Comparison of ENCODE assay signal across 9 cellular contexts in genomic region chr1:16632044-16632850, GRCh38. TPM values are rescaled to one million over a fixed set of nuclear protein-coding genes. Genes with fewer than 3 reads are reported as not detected.
DNase-seq lines count a peak whose midpoint lies in the region; ATAC-seq and TF ChIP-seq lines count a peak whose summit lies in the region.
"Not testable (repeated sequence)": the region's sequence is repeated elsewhere in the genome, so short reads cannot be mapped to it uniquely, and the experiment has no call there.
"Had no signal": no experiment of that assay in that cellular context is flagged by ENCODE, and none has a peak within 500 bp of the region (broad histone marks: within the 10 kb centered on the region; RNA-seq: fewer than 3 reads in every experiment).

No MANE protein-coding gene starts in this region.

- TF ChIP-seq RAD21 in IMR-90 (IDR thresholded peaks at IDR 0.05; ENCODE audit: low read length): not testable (repeated sequence)

- POLR2A ChIA-PET in IMR-90 (lab: Charles Lee; ENCODE audit: unreplicated experiment): not testable (repeated sequence)

- H2BK15ac ChIP-seq in IMR-90 (ENCODE audit: low read depth, low read length): not testable (repeated sequence)

- intact Hi-C loops in IMR-90 (cut with micrococcal nuclease); adrenal gland (cut with DNase I); left lung (cut with DNase I); sigmoid colon (cut with DNase I): not testable (repeated sequence)

- TF ChIP-seq CTCF in IMR-90 (conservative IDR thresholded peaks at IDR 0.05; ENCODE audit: low read depth, low read length); adrenal gland (IDR thresholded peaks at IDR 0.05); glutamatergic neuron (IDR thresholded peaks at IDR 0.05; ENCODE audit: partially characterized antibody, unreplicated experiment); left lung (IDR thresholded peaks at IDR 0.05); nephron progenitor cell (IDR thresholded peaks at IDR 0.05); sigmoid colon (IDR thresholded peaks at IDR 0.05); type B pancreatic cell (conservative IDR thresholded peaks at IDR 0.05): not testable (repeated sequence)

- H3K18ac ChIP-seq in IMR-90 (ENCODE audit: low read depth, low read length): not testable (repeated sequence)

- not testable (repeated sequence) for H3K4me3 ChIP-seq in IMR-90 (ENCODE audit: insufficient read depth, low read depth, low read length); adrenal gland; left lung; sigmoid colon

- H2BK5ac ChIP-seq in IMR-90 (ENCODE audit: low read depth, low read length, poor library complexity, severe bottlenecking): not testable (repeated sequence)

- not testable (repeated sequence) for H4K91ac ChIP-seq in IMR-90 (ENCODE audit: insufficient read depth, low read depth, low read length)

- not testable (repeated sequence) for H4K20me1 ChIP-seq in IMR-90 (ENCODE audit: insufficient read depth, low read length)

- H3K9me1 ChIP-seq in IMR-90 (ENCODE audit: insufficient read depth, low read length): not testable (repeated sequence)

- CTCF ChIA-PET in IMR-90 (lab: Yijun Ruan, JAX): interaction anchor here (1.3 kb wide), 1 partner anchor 12 kb away, joined by 6 read pairs; no protein-coding TSS in a partner anchor
- CTCF ChIA-PET in activated CD8-positive, alpha-beta memory T cell treated with anti-CD3 and anti-CD28 coated beads, Interleukin-2, amount 10 ng/mL, durations not matched to agents 7 days and 5 days (lab: Charles Lee): interaction anchor here (0.7 kb wide), 1 partner anchor 11 kb away, joined by 3 read pairs; no protein-coding TSS in a partner anchor

- not testable (repeated sequence) for ATAC-seq in IMR-90 (ENCODE audit: low read depth); activated CD8-positive, alpha-beta memory T cell treated with anti-CD3 and anti-CD28 coated beads, Interleukin-2, amount 10 ng/mL, durations not matched to agents 7 days and 5 days; left lung

- H3K79me1 ChIP-seq in IMR-90 (ENCODE audit: low read depth in 1 of 2, low read length in 2 of 2): peaks cover 14 to 15% of the 10 kb centered on the region in 2 experiments; a peak in 3 of 4 replicates

- H3K36me3 ChIP-seq in IMR-90 (ENCODE audit: control insufficient read depth, insufficient read depth, low read length) (peaks cover 39% of the 10 kb centered on the region), adrenal gland (replicated peaks in 1 of 2) (peaks cover 0 to 70% of the 10 kb centered on the region in 2 donors), left lung (peaks cover 6 to 76% of the 10 kb centered on the region in 2 donors), sigmoid colon (peaks cover 42 to 78% (median 53%) of the 10 kb centered on the region in 4 donors)

- peak overlapping the region; percentile 8 for H2AFZ ChIP-seq in IMR-90 (replicated peaks; ENCODE audit: low read length, poor library complexity)

- not testable (repeated sequence) for H3K4me1 Mint-ChIP-seq in activated CD8-positive, alpha-beta memory T cell treated with anti-CD3 and anti-CD28 coated beads, Interleukin-2, amount 10 ng/mL, durations not matched to agents 7 days and 5 days; glutamatergic neuron (ENCODE audit: low read depth, unreplicated experiment); nephron progenitor cell; type B pancreatic cell (ENCODE audit: unreplicated experiment)

- TF ChIP-seq POLR2A in IMR-90 (IDR thresholded peaks at IDR 0.05; ENCODE audit: low read depth, low read length); adrenal gland (IDR thresholded peaks at IDR 0.05); sigmoid colon (IDR thresholded peaks at IDR 0.05): not testable (repeated sequence)

- not testable (repeated sequence) for H3K4me2 ChIP-seq in IMR-90 (ENCODE audit: low read depth, low read length)

- 87% methylated on average over 5 of the region's 14 CpGs; no CpG with 5 or more reads in 1 of the 2 experiments for WGBS in IMR-90 (ENCODE audit: extremely low coverage in 2 of 2, insufficient read length in 1 of 2), 2 experiments
- WGBS in adrenal gland, 4 donors: 88 to 91% (median 90%) methylated on average over 14 of the region's 14 CpGs
- WGBS in sigmoid colon, 2 donors: 93 to 95% methylated on average over 14 of the region's 14 CpGs

- H4K8ac ChIP-seq in IMR-90 (ENCODE audit: low read depth in 2 of 2, low read length in 2 of 2): not testable (repeated sequence)

- peaks cover 21% of the 10 kb centered on the region for H3K36me3 Mint-ChIP-seq in activated CD8-positive, alpha-beta memory T cell treated with anti-CD3 and anti-CD28 coated beads, Interleukin-2, amount 10 ng/mL, durations not matched to agents 7 days and 5 days
- H3K36me3 Mint-ChIP-seq in glutamatergic neuron (ENCODE audit: unreplicated experiment): not testable (repeated sequence)
- peaks cover 61% of the 10 kb centered on the region for H3K36me3 Mint-ChIP-seq in nephron progenitor cell (ENCODE audit: low read depth)
- H3K36me3 Mint-ChIP-seq in type B pancreatic cell: peaks cover 24% of the 10 kb centered on the region

- H3K4ac ChIP-seq in IMR-90 (ENCODE audit: low read depth, low read length): not testable (repeated sequence)

- H3K9me3 ChIP-seq in IMR-90 (ENCODE audit: control insufficient read depth, insufficient read depth, low read length); adrenal gland (replicated peaks in 1 of 3); left lung; sigmoid colon: not testable (repeated sequence)

- not testable (repeated sequence) for H2AK9ac ChIP-seq in IMR-90 (replicated peaks; ENCODE audit: low read depth, low read length, poor library complexity)

- not testable (repeated sequence) for H3K4me1 ChIP-seq in IMR-90 (ENCODE audit: control insufficient read depth, insufficient read depth, low read length); adrenal gland (replicated peaks in 1 of 2); left lung; sigmoid colon

- not testable (repeated sequence) for H3K27ac ChIP-seq in IMR-90 (ENCODE audit: insufficient read depth, low read length); adrenal gland; left lung; sigmoid colon

- not testable (repeated sequence) for TF ChIP-seq EP300 in sigmoid colon (IDR thresholded peaks at IDR 0.05)

- not testable (repeated sequence) for H3K9ac ChIP-seq in IMR-90 (ENCODE audit: low read depth, low read length)

- not testable (repeated sequence) for H2AK5ac ChIP-seq in IMR-90 (ENCODE audit: low read depth, low read length)

- not testable (repeated sequence) for H3K4me3 Mint-ChIP-seq in activated CD8-positive, alpha-beta memory T cell treated with anti-CD3 and anti-CD28 coated beads, Interleukin-2, amount 10 ng/mL, durations not matched to agents 7 days and 5 days; glutamatergic neuron (ENCODE audit: unreplicated experiment); nephron progenitor cell; type B pancreatic cell

- H2BK20ac ChIP-seq in IMR-90 (ENCODE audit: low read depth, low read length): not testable (repeated sequence)

- H3K23ac ChIP-seq in IMR-90 (ENCODE audit: low read depth, low read length): not testable (repeated sequence)

- not testable (repeated sequence) for H3K56ac ChIP-seq in IMR-90 (ENCODE audit: extremely low read depth, insufficient read depth, low read length)

- BruUV-seq in IMR-90 (replicated peaks; lab: Mats Ljungman, UMichigan): not testable (repeated sequence)

- not testable (repeated sequence) for H3K27me3 Mint-ChIP-seq in activated CD8-positive, alpha-beta memory T cell treated with anti-CD3 and anti-CD28 coated beads, Interleukin-2, amount 10 ng/mL, durations not matched to agents 7 days and 5 days; glutamatergic neuron (ENCODE audit: unreplicated experiment); nephron progenitor cell (ENCODE audit: low read depth, poor library complexity); type B pancreatic cell

- not testable (repeated sequence) for H3K14ac ChIP-seq in IMR-90 (replicated peaks; ENCODE audit: low read depth, low read length)

- dilution Hi-C loops in IMR-90 (cut with HindIII; ENCODE audit: low sequenced_read_pairs, unreplicated experiment): not testable (repeated sequence)

- not testable (repeated sequence) for H4K5ac ChIP-seq in IMR-90 (ENCODE audit: low read depth, low read length)

- in situ Hi-C loops in IMR-90 (cut with MboI; ENCODE audit: low sequenced_read_pairs): not testable (repeated sequence)

- not testable (repeated sequence) for H2BK120ac ChIP-seq in IMR-90 (ENCODE audit: low read depth, low read length)

- not testable (repeated sequence) for H3K9me3 Mint-ChIP-seq in activated CD8-positive, alpha-beta memory T cell treated with anti-CD3 and anti-CD28 coated beads, Interleukin-2, amount 10 ng/mL, durations not matched to agents 7 days and 5 days (ENCODE audit: low read depth); glutamatergic neuron (ENCODE audit: unreplicated experiment); nephron progenitor cell; type B pancreatic cell

- H3K27ac Mint-ChIP-seq in activated CD8-positive, alpha-beta memory T cell treated with anti-CD3 and anti-CD28 coated beads, Interleukin-2, amount 10 ng/mL, durations not matched to agents 7 days and 5 days; glutamatergic neuron (ENCODE audit: unreplicated experiment); type B pancreatic cell: not testable (repeated sequence)
- peak overlapping the region; percentile 10 for H3K27ac Mint-ChIP-seq in nephron progenitor cell

- DNase-seq in IMR-90, nephron progenitor cell: not testable (repeated sequence)
- DNase-seq in activated CD8-positive, alpha-beta memory T cell treated with anti-CD3 and anti-CD28 coated beads, Interleukin-2, amount 10 ng/mL, durations not matched to agents 7 days and 5 days: peak; percentile 40
- DNase-seq in adrenal gland: peak in 4 of 7 donors; percentile 6 to 50 (median 29)
- peak; percentile 5 for DNase-seq in glutamatergic neuron
- DNase-seq in left lung: peak; percentile 30 to 79
- DNase-seq in sigmoid colon: peak; percentile 68
- DNase-seq in type B pancreatic cell (ENCODE audit: extremely low spot score, unreplicated experiment): peak; percentile 77

- H3K27me3 ChIP-seq in IMR-90 (ENCODE audit: control insufficient read depth, insufficient read depth, low read length); adrenal gland; left lung; sigmoid colon: not testable (repeated sequence)

RNA-seq across cellular contexts. Expression of gene NBPF1, which starts 18.9 kb away (rescaled TPM):
- total RNA-seq in IMR-90 (2012; rRNA removed) (25.3 and 28.3 TPM in 2 replicates), adrenal gland (100 to 1,000 TPM in 4 of 8 donors, 10 to 100 TPM in 4; 46.4 to 205 (median 111) TPM), glutamatergic neuron (ENCODE audit: unreplicated experiment) (41.8 TPM), left lung (10 to 100 TPM; 35.2 to 40.1 TPM), sigmoid colon (10 to 100 TPM; 30.3 to 80.9 (median 37.2) TPM), type B pancreatic cell (ENCODE audit: low replicate concordance) (39.1 and 97.5 TPM in 2 replicates)
- polyA plus RNA-seq in IMR-90 (2012; rRNA removed) (17.1 and 18.8 TPM in 2 replicates), adrenal gland (100 to 1,000 TPM in 1 of 3 donors, 10 to 100 TPM in 1, 1 to 10 TPM in 1; 7.9 to 185 (median 25.8) TPM), sigmoid colon (10 to 100 TPM; 12.1 to 42.8 (median 21.0) TPM)
- 8.8 and 12.8 TPM in 2 replicates for polyA plus RNA-seq in IMR-90 (2012; cell fraction: cytosol; rRNA removed)
- polyA plus RNA-seq in IMR-90 (2012; cell fraction: nucleus; rRNA removed; ENCODE audit: low replicate concordance): 23.2 and 44.6 TPM in 2 replicates
- total RNA-seq in activated CD8-positive, alpha-beta memory T cell treated with anti-CD3 and anti-CD28 coated beads, Interleukin-2, amount 10 ng/mL, durations not matched to agents 7 days and 5 days: 1 to 10 TPM; 2.8 to 3.1 TPM

RNA-seq across cellular contexts. Expression of gene RNU1-3, which starts 34.5 kb away (rescaled TPM):
- under 0.01 TPM in 2 replicates for total RNA-seq in IMR-90 (2012; rRNA removed)
- polyA plus RNA-seq in IMR-90 (2012; rRNA removed): not detected in 2 replicates
- not detected in 2 replicates for polyA plus RNA-seq in IMR-90 (2012; cell fraction: cytosol; rRNA removed)
- not detected in 2 replicates for polyA plus RNA-seq in IMR-90 (2012; cell fraction: nucleus; rRNA removed; ENCODE audit: low replicate concordance)
- total RNA-seq in activated CD8-positive, alpha-beta memory T cell treated with anti-CD3 and anti-CD28 coated beads, Interleukin-2, amount 10 ng/mL, durations not matched to agents 7 days and 5 days: 1,000 to 10,000 TPM in 1 of 2 experiments, 100 to 1,000 TPM in 1; 922 to 3,744 TPM
- 1,000 to 10,000 TPM in 3 of 8 donors, 100 to 1,000 TPM in 1, under 1 TPM in 3, not detected in 1; under 0.01 to 2,119 (median 890) TPM for total RNA-seq in adrenal gland
- polyA plus RNA-seq in adrenal gland: not detected
- 3,598 TPM for total RNA-seq in glutamatergic neuron (ENCODE audit: unreplicated experiment)
- 1,000 to 10,000 TPM; 2,748 to 3,444 TPM for total RNA-seq in left lung
- under 1 TPM; under 0.01 TPM for total RNA-seq in sigmoid colon
- not detected for polyA plus RNA-seq in sigmoid colon
- total RNA-seq in type B pancreatic cell (ENCODE audit: low replicate concordance): 2,993 and 3,564 TPM in 2 replicates
- total RNA-seq: G401 had no signal
